Comparison of ENCODE assay signal across 11 cellular contexts in the genomic region with DNA sequence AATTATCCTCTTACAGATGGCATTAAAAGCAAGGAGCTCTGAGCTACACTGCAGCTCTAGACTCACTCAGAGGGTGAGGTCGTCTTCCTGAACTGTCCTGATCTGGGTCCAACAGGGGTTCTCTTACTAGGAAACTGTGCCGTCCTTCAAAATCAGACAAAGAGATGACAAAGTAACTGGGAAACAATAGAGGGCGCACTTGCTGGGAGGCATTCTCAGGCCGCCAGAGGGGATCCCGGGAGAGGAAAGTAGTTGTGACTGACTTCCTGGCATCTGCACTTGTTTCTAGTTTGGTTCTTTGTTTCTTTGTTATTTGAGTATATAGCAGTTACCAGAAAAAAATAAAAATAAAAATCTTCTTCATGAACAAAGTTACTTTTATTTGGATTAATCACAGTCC.
DNase-seq lines count a peak whose midpoint lies in the region; ATAC-seq, FAIRE-seq and TF ChIP-seq lines count a peak whose summit lies in the region.
"Had no signal": no experiment of that assay in that cellular context is flagged by ENCODE, and none has a peak within 500 bp of the region (broad histone marks: within the 10 kb centered on the region; RNA-seq: fewer than 3 reads in every experiment).

No MANE protein-coding gene starts in this region.

- DNase-seq in heart right ventricle (no peak), Right ventricle myocardium superior (no peak), Panc1 (ENCODE audit: low read depth, low spot score) (no peak), globus pallidus (ENCODE audit: low spot score) (peak; percentile 45), urothelium cell line (ENCODE audit: low spot score) (peak; percentile 56), putamen (ENCODE audit: low spot score) (no peak)
- DNase-seq: activated T-cell treated with anti-CD3 and anti-CD28 coated beads, Interleukin-2, amount 50 U/mL, for 4 hours; NCI-H2107 had no signal

- H3K4me1 ChIP-seq in heart right ventricle: no peaks in the 10 kb centered on the region
- H3K4me1 ChIP-seq in Panc1 (ENCODE audit: control insufficient read depth, insufficient read depth, low read length): 0 out of 2 replicates have a peak, but pooled peaks cover 3% of the 10 kb centered on the region
- H3K4me1 ChIP-seq: prostate gland had no signal

- BruUV-seq in Panc1 (replicated peaks; lab: Mats Ljungman, UMichigan): no TSS peak

- intact Hi-C loops in heart right ventricle (cut with DNase I) (no loop called here), Right ventricle myocardium superior (cut with DNase I) (no loop called here), Panc1 (cut with micrococcal nuclease; ENCODE audit: unreplicated experiment) (loop anchor here (10.0 kb wide), 1 partner anchor 143 kb away; the partner anchor contains the start of gene MSX2)

- no peak overlapping the region for H3K27ac ChIP-seq in heart right ventricle
- H3K27ac ChIP-seq in Panc1 (ENCODE audit: low read length): no peak overlapping the region
- H3K27ac ChIP-seq: prostate gland had no signal

- peak in 6 of 9 donors; percentile 24 to 49 (median 30) for TF ChIP-seq CTCF in heart right ventricle (IDR thresholded peaks at IDR 0.05)
- peak; percentile 84 for TF ChIP-seq CTCF in Panc1 (IDR thresholded peaks at IDR 0.05)

- in situ Hi-C loops in Panc1 (cut with HindIII; ENCODE audit: low pct_unique_long_range_greater_than_20kb, low sequenced_read_pairs): no loop called here

- H3K36me3 ChIP-seq in heart right ventricle (no peaks in the 10 kb centered on the region), Panc1 (ENCODE audit: control insufficient read depth, insufficient read depth, low read length) (no peaks in the 10 kb centered on the region)
- H3K36me3 ChIP-seq: prostate gland had no signal

- peaks cover 0 to 47% (median 20%) of the 10 kb centered on the region in 7 donors for H3K27me3 ChIP-seq in heart right ventricle
- no peaks in the 10 kb centered on the region for H3K27me3 ChIP-seq in Panc1 (ENCODE audit: control insufficient read depth, insufficient read depth, low read length)

- H3K4me3 ChIP-seq in heart right ventricle (no peak overlapping the region), Panc1 (ENCODE audit: low read depth in 2 of 2, low read length in 2 of 2) (no peak overlapping the region)
- H3K4me3 ChIP-seq: prostate gland had no signal

- H3K9me3 ChIP-seq in heart right ventricle (peaks cover 0 to 12% (median 0%) of the 10 kb centered on the region in 11 donors), Panc1 (ENCODE audit: control insufficient read depth, insufficient read depth, low read depth, low read length) (no peaks in the 10 kb centered on the region)
- H3K9me3 ChIP-seq: prostate gland had no signal

- ATAC-seq in heart right ventricle: no peak
- no peak for ATAC-seq in Right ventricle myocardium superior (ENCODE audit: poor library complexity)
- ATAC-seq in Panc1: peak; percentile 72
- no peak for ATAC-seq in GM21786 (IDR thresholded peaks at IDR 0.05; ENCODE audit: unreplicated experiment)
- ATAC-seq in GM21526 (IDR thresholded peaks at IDR 0.05; ENCODE audit: low FRiP score, unreplicated experiment): no peak
- ATAC-seq: activated T-cell treated with anti-CD3 and anti-CD28 coated beads, Interleukin-2, amount 50 U/mL, for 4 hours had no signal

- WGBS in heart right ventricle, 2 donors: 1 to 6% methylated on average over 5 of the region's 5 CpGs

- FAIRE-seq in urothelium cell line (lab: Jason Lieb, UNC): no peak

- CTCF ChIA-PET in Panc1 (lab: Charles Lee): interaction anchor here (0.6 kb wide), 1 partner anchor 143 kb away, joined by 3 read pairs; the partner anchor contains the start of gene MSX2

- POLR2A ChIA-PET in Panc1 (lab: Charles Lee): no interaction called here

Comparison
In these comparisons a context has a peak if more than half of its experiments do, and no peak if none do; other contexts are left out.
1. DNase-seq: peak in globus pallidus (single experiment) and urothelium cell line (single experiment); none in heart right ventricle (0 of 2), Right ventricle myocardium superior (single experiment), Panc1 (single experiment) and putamen (single experiment).